Comparison of ENCODE assay signal across 9 cellular contexts in the genomic region with DNA sequence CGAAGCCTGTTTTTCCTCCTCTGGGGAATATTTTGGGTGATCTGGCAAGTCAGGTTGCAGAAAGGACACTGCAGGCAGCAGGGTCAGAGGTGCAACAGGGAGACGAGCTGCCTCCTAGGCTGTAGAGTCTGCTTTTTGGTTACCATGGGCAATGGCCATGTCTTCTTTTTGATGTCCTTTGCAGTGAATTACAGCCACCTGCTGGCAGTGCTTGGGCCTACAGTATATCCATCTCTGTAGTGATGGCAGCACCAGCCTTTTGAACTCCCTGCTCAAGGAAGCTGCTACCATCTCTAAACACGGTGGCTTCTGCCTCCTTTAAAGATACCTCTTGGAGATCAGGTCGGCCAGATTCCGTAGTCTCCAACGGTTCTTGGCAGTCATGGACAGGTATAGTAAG.
DNase-seq lines count a peak whose midpoint lies in the region; ATAC-seq and TF ChIP-seq lines count a peak whose summit lies in the region.
"Had no signal": no experiment of that assay in that cellular context is flagged by ENCODE, and none has a peak within 500 bp of the region (broad histone marks: within the 10 kb centered on the region; RNA-seq: fewer than 3 reads in every experiment).

No MANE protein-coding gene starts in this region.

- DNase-seq in BE2C: no peak
- peak; percentile 49 for DNase-seq in OCI-M2 (lab: John Stamatoyannopoulos, UW; ENCODE audit: unreplicated experiment)
- peak; percentile 2 for DNase-seq in fibroblast of pulmonary artery (ENCODE audit: low read depth)
- DNase-seq in glomerular visceral epithelial cell (ENCODE audit: extremely low spot score): no peak
- DNase-seq: NCI-H1417 treated with DMSO at 0.1 percent for 48 hours had no signal

- H3K27me3 ChIP-seq in BE2C: peaks cover 20% of the 10 kb centered on the region

- H3K4me1 ChIP-seq in BE2C: no peaks in the 10 kb centered on the region

- no peaks in the 10 kb centered on the region; the same call in 1 of the 2 replicates for H3K9me3 ChIP-seq in BE2C

- H3K36me3 ChIP-seq in BE2C: no peaks in the 10 kb centered on the region

- TF ChIP-seq CTCF in BE2C (IDR thresholded peaks at IDR 0.05; ENCODE audit: low read depth, low read length) (peak; percentile 44), GM12874 (IDR thresholded peaks at IDR 0.05; ENCODE audit: insufficient read depth, low read depth, low read length) (peak; percentile 8; the same call in 1 of the 2 replicates), fibroblast of pulmonary artery (IDR thresholded peaks at IDR 0.05; ENCODE audit: low read length, missing control alignments) (peak; percentile 17)

- ATAC-seq in HG02870 (IDR thresholded peaks at IDR 0.05; ENCODE audit: unreplicated experiment): no peak
- ATAC-seq in HG03439 (IDR thresholded peaks at IDR 0.05; ENCODE audit: unreplicated experiment): no peak
- ATAC-seq in HG03196 (IDR thresholded peaks at IDR 0.05; ENCODE audit: unreplicated experiment): no peak

- H3K4me3 ChIP-seq in BE2C (ENCODE audit: low read depth, low read length): no peak overlapping the region
- H3K4me3 ChIP-seq in fibroblast of pulmonary artery (replicated peaks; ENCODE audit: low read depth, low read length): no peak overlapping the region

Comparison
In these comparisons a context has a peak if more than half of its experiments do, and no peak if none do; other contexts are left out.
1. DNase-seq: peak in OCI-M2 (single experiment) and fibroblast of pulmonary artery (single experiment); none in BE2C (single experiment) and glomerular visceral epithelial cell (single experiment).
2. Peak in every context shown above with its lines, with median percentiles within 50 percentile points of each other: CTCF ChIP-seq.